In the genomic region with DNA sequence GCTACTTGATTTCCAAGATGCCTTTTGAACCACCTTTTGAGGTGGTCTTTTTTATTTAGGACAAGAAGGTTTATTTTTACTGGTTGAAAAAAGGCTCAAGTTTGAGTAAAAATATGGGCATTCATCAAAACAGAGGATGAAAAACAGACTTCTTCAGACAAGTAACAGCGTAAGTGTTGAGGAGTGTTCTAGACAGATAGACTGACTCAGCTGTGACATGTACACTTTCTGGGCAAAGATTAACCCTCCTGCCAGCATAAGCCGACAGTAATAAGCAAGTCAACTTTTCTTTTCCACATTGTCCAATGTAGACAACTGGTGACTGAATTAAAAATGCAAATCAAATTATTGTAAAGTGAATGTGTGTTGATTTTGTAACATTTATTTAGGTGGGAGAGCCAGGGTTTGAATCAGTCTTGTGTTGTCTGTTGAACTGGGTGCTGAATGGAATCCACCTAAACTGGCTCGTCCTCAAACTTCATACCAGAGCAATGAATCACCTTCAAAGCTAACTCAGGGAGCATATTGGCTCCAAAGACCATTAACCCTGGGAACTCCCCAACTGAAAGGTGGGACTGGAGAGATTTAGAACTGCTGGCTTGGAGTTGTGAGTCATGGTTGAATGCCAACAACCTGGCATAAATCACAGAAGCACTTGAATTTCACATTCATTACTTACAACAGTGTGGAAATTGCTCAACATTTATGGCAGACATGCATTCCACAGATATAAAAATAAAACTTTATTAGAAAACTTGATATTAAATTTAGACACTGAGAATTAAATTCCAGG, we compare ENCODE assay signal across 1 cellular context.
TF ChIP-seq lines count a peak whose summit lies in the region.

No MANE protein-coding gene starts in this region.

TF ChIP-seq in GM23338, 12 proteins besides CTCF, POLR2A, EP300 and RAD21 (continued from another document):
- TF ChIP-seq, protein P1, sequence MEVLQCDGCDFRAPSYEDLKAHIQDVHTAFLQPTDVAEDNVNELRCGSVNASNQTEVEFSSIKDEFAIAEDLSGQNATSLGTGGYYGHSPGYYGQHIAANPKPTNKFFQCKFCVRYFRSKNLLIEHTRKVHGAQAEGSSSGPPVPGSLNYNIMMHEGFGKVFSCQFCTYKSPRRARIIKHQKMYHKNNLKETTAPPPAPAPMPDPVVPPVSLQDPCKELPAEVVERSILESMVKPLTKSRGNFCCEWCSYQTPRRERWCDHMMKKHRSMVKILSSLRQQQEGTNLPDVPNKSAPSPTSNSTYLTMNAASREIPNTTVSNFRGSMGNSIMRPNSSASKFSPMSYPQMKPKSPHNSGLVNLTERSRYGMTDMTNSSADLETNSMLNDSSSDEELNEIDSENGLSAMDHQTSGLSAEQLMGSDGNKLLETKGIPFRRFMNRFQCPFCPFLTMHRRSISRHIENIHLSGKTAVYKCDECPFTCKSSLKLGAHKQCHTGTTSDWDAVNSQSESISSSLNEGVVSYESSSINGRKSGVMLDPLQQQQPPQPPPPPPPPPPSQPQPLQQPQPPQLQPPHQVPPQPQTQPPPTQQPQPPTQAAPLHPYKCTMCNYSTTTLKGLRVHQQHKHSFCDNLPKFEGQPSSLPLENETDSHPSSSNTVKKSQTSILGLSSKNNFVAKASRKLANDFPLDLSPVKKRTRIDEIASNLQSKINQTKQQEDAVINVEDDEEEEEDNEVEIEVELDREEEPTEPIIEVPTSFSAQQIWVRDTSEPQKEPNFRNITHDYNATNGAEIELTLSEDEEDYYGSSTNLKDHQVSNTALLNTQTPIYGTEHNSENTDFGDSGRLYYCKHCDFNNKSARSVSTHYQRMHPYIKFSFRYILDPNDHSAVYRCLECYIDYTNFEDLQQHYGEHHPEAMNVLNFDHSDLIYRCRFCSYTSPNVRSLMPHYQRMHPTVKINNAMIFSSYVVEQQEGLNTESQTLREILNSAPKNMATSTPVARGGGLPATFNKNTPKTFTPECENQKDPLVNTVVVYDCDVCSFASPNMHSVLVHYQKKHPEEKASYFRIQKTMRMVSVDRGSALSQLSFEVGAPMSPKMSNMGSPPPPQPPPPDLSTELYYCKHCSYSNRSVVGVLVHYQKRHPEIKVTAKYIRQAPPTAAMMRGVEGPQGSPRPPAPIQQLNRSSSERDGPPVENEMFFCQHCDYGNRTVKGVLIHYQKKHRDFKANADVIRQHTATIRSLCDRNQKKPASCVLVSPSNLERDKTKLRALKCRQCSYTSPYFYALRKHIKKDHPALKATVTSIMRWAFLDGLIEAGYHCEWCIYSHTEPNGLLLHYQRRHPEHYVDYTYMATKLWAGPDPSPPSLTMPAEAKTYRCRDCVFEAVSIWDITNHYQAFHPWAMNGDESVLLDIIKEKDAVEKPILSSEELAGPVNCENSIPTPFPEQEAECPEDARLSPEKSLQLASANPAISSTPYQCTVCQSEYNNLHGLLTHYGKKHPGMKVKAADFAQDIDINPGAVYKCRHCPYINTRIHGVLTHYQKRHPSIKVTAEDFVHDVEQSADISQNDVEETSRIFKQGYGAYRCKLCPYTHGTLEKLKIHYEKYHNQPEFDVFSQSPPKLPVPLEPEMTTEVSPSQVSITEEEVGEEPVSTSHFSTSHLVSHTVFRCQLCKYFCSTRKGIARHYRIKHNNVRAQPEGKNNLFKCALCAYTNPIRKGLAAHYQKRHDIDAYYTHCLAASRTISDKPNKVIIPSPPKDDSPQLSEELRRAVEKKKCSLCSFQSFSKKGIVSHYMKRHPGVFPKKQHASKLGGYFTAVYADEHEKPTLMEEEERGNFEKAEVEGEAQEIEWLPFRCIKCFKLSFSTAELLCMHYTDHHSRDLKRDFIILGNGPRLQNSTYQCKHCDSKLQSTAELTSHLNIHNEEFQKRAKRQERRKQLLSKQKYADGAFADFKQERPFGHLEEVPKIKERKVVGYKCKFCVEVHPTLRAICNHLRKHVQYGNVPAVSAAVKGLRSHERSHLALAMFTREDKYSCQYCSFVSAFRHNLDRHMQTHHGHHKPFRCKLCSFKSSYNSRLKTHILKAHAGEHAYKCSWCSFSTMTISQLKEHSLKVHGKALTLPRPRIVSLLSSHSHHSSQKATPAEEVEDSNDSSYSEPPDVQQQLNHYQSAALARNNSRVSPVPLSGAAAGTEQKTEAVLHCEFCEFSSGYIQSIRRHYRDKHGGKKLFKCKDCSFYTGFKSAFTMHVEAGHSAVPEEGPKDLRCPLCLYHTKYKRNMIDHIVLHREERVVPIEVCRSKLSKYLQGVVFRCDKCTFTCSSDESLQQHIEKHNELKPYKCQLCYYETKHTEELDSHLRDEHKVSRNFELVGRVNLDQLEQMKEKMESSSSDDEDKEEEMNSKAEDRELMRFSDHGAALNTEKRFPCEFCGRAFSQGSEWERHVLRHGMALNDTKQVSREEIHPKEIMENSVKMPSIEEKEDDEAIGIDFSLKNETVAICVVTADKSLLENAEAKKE (CRISPR knock-in tag; IDR thresholded peaks at IDR 0.05) = no peak
- TF ChIP-seq POLR2AphosphoS5 (IDR thresholded peaks at IDR 0.05; ENCODE audit: low read depth) (no peak), STAT1 (IDR thresholded peaks at IDR 0.05; ENCODE audit: unreplicated experiment) (no peak), JUNB (IDR thresholded peaks at IDR 0.05; ENCODE audit: unreplicated experiment) (no peak), NANOG (IDR thresholded peaks at IDR 0.05; ENCODE audit: borderline replicate concordance) (no peak), ZNF331 (CRISPR knock-in tag; IDR thresholded peaks at IDR 0.05; ENCODE audit: low read depth) (no peak), CREB1 (CRISPR knock-in tag; IDR thresholded peaks at IDR 0.05; ENCODE audit: low read depth) (no peak), EZH2 (IDR thresholded peaks at IDR 0.05; ENCODE audit: low read depth, unreplicated experiment) (no peak)
TF ChIP-seq in GM23338: peak in this region for 0.
